ENCODE assay signal across 10 cellular contexts in genomic region chr7:81013036-81013435, GRCh38.
A peak's percentile ranks its signal among the peaks of the same experiment; 100 is the strongest.
DNase-seq lines count a peak whose midpoint lies in the region; ATAC-seq and TF ChIP-seq lines count a peak whose summit lies in the region.
"Had no signal": no experiment of that assay in that cellular context is flagged by ENCODE, and none has a peak within 500 bp of the region (broad histone marks: within the 10 kb centered on the region; RNA-seq: fewer than 3 reads in every experiment).

No MANE protein-coding gene starts in this region.

- H3K27me3 ChIP-seq in neuronal stem cell (ENCODE audit: control insufficient read depth in 3 of 3, insufficient read depth in 3 of 3, low read depth in 1 of 3, low read length in 3 of 3) (no peaks in the 10 kb centered on the region), HAP-1 (ENCODE audit: low read depth) (no peaks in the 10 kb centered on the region)
- H3K27me3 ChIP-seq: thyroid gland had no signal

- no peaks in the 10 kb centered on the region for H3K27me3 Mint-ChIP-seq in Calu3 (ENCODE audit: unreplicated experiment)
- no peaks in the 10 kb centered on the region for H3K27me3 Mint-ChIP-seq in dendritic cell treated with granulocyte-macrophage colony-stimulating factor and Interleukin-4, amounts not matched to agents 40 ng/mL and 50 ng/mL, for 4 days

- in situ Hi-C loops in HAP-1 (cut with MboI; ENCODE audit: low sequenced_read_pairs): no loop called here

- H3K79me1 ChIP-seq in neuronal stem cell (ENCODE audit: low read depth, low read length): no peaks in the 10 kb centered on the region

- H3K9ac ChIP-seq in neuronal stem cell (ENCODE audit: low read depth, low read length, poor library complexity): no peak overlapping the region

- peaks cover 4% of the 10 kb centered on the region for H3K9me3 Mint-ChIP-seq in Calu3 (ENCODE audit: low read depth, unreplicated experiment)
- no peaks in the 10 kb centered on the region for H3K9me3 Mint-ChIP-seq in dendritic cell treated with granulocyte-macrophage colony-stimulating factor and Interleukin-4, amounts not matched to agents 40 ng/mL and 50 ng/mL, for 4 days

- no peaks in the 10 kb centered on the region for H3K36me3 Mint-ChIP-seq in Calu3 (ENCODE audit: insufficient read depth, unreplicated experiment)
- H3K36me3 Mint-ChIP-seq in dendritic cell treated with granulocyte-macrophage colony-stimulating factor and Interleukin-4, amounts not matched to agents 40 ng/mL and 50 ng/mL, for 4 days (ENCODE audit: low read depth): no peaks in the 10 kb centered on the region

- H2AK5ac ChIP-seq in neuronal stem cell (ENCODE audit: low read depth, low read length): no peak overlapping the region

- H3K27ac ChIP-seq in neuronal stem cell (replicated peaks; ENCODE audit: low read length): no peak overlapping the region
- H3K27ac ChIP-seq: thyroid gland had no signal

- H3K4me2 ChIP-seq in neuronal stem cell (ENCODE audit: insufficient read depth, low read length, poor library complexity, severe bottlenecking): no peak overlapping the region

- peak overlapping the region; percentile 73 for H2AFZ ChIP-seq in neuronal stem cell (ENCODE audit: low read length)

- H3K18ac ChIP-seq in neuronal stem cell (ENCODE audit: low read length): no peak overlapping the region

- peaks cover 0 to 1% of the 10 kb centered on the region in 2 donors for H3K4me1 ChIP-seq in neuronal stem cell (ENCODE audit: control insufficient read depth in 2 of 2, insufficient read depth in 1 of 2, low read depth in 1 of 2, low read length in 2 of 2)
- H3K4me1 ChIP-seq in HAP-1: no peaks in the 10 kb centered on the region
- H3K4me1 ChIP-seq: thyroid gland had no signal

- no peak overlapping the region for H3K4ac ChIP-seq in neuronal stem cell (ENCODE audit: low read length)

- no peak overlapping the region for H3K4me3 Mint-ChIP-seq in Calu3 (ENCODE audit: low read depth, unreplicated experiment)
- H3K4me3 Mint-ChIP-seq in dendritic cell treated with granulocyte-macrophage colony-stimulating factor and Interleukin-4, amounts not matched to agents 40 ng/mL and 50 ng/mL, for 4 days: no peak overlapping the region

- H2BK5ac ChIP-seq in neuronal stem cell (ENCODE audit: low read length): no peak overlapping the region

- TF ChIP-seq POLR2A in erythroblast (IDR thresholded peaks at IDR 0.05; ENCODE audit: low read length): no peak

- no peaks in the 10 kb centered on the region for H3K9me3 ChIP-seq in neuronal stem cell (replicated peaks in 1 of 2; ENCODE audit: control insufficient read depth in 2 of 2, insufficient read depth in 1 of 2, low read depth in 1 of 2, low read length in 2 of 2)
- no peaks in the 10 kb centered on the region; the same call in 1 of the 2 replicates for H3K9me3 ChIP-seq in HAP-1
- H3K9me3 ChIP-seq: thyroid gland had no signal

- peak overlapping the region; percentile 17 for H3K27ac Mint-ChIP-seq in Calu3 (ENCODE audit: unreplicated experiment)
- H3K27ac Mint-ChIP-seq in dendritic cell treated with granulocyte-macrophage colony-stimulating factor and Interleukin-4, amounts not matched to agents 40 ng/mL and 50 ng/mL, for 4 days: peak overlapping the region; percentile 35

- no peak overlapping the region for H2BK120ac ChIP-seq in neuronal stem cell (ENCODE audit: low read depth, low read length)

- H3K4me1 Mint-ChIP-seq in Calu3 (ENCODE audit: low read depth, unreplicated experiment): peaks cover 10% of the 10 kb centered on the region
- peaks cover 6% of the 10 kb centered on the region for H3K4me1 Mint-ChIP-seq in dendritic cell treated with granulocyte-macrophage colony-stimulating factor and Interleukin-4, amounts not matched to agents 40 ng/mL and 50 ng/mL, for 4 days (ENCODE audit: low read depth)

- H4K91ac ChIP-seq in neuronal stem cell (ENCODE audit: low read depth, low read length, poor library complexity): no peak overlapping the region

- H4K8ac ChIP-seq in neuronal stem cell (ENCODE audit: low read depth, low read length): no peak overlapping the region

- no peak for ATAC-seq in HG03095 (IDR thresholded peaks at IDR 0.05; ENCODE audit: unreplicated experiment)

- H3K14ac ChIP-seq in neuronal stem cell (ENCODE audit: low read length): no peak overlapping the region

- no peak overlapping the region for H3K23ac ChIP-seq in neuronal stem cell (ENCODE audit: low read depth, low read length, poor library complexity)

- no peak for TF ChIP-seq CTCF in Calu3 (IDR thresholded peaks at IDR 0.05; ENCODE audit: unreplicated experiment)

- BruUV-seq in Calu3 (replicated peaks; lab: Mats Ljungman, UMichigan): no TSS peak

- H3K36me3 ChIP-seq in neuronal stem cell (replicated peaks in 1 of 2; ENCODE audit: control insufficient read depth in 2 of 2, insufficient read depth in 2 of 2, low read length in 2 of 2): no peaks in the 10 kb centered on the region
- no peaks in the 10 kb centered on the region for H3K36me3 ChIP-seq in HAP-1 (replicated peaks)
- H3K36me3 ChIP-seq: thyroid gland had no signal

- CTCF ChIA-PET in Calu3 (lab: Charles Lee): no interaction called here

- H2BK15ac ChIP-seq in neuronal stem cell (ENCODE audit: low read length): no peak overlapping the region

- no peak overlapping the region for H2BK12ac ChIP-seq in neuronal stem cell (ENCODE audit: low read length)

- no peak overlapping the region for H3K4me3 ChIP-seq in neuronal stem cell (ENCODE audit: low read length in 2 of 2)
- H3K4me3 ChIP-seq in HAP-1: no peak overlapping the region
- H3K4me3 ChIP-seq: thyroid gland had no signal

- DNase-seq in Calu3 (no peak), M059J (ENCODE audit: low read depth) (peak; percentile 79), neuronal stem cell (ENCODE audit: low spot score) (no peak), DMS153 (lab: John Stamatoyannopoulos, UW) (no peak), HAP-1 (ENCODE audit: low spot score in 2 of 2) (no peak), erythroblast (lab: John Stamatoyannopoulos, UW) (no peak)
- DNase-seq: NCI-H446, thyroid gland had no signal

- intact Hi-C loops in Calu3 (cut with micrococcal nuclease; ENCODE audit: unreplicated experiment): no loop called here
- intact Hi-C loops in dendritic cell treated with granulocyte-macrophage colony-stimulating factor and Interleukin-4, amounts not matched to agents 40 ng/mL and 50 ng/mL, for 4 days (cut with micrococcal nuclease): no loop called here

- no CpG with 5 or more reads among the region's 2 CpGs for WGBS in neuronal stem cell (ENCODE audit: extremely low coverage in 2 of 2, insufficient read length in 2 of 2, insufficient replicate concordance in 1 of 2), 2 donors
